ENCODE assay signal across 8 cellular contexts in genomic region chr2:231680992-231681852, GRCh38. TPM values are rescaled to one million over a fixed set of nuclear protein-coding genes. Genes with fewer than 3 reads are reported as not detected.
A peak's percentile ranks its signal among the peaks of the same experiment; 100 is the strongest.
DNase-seq lines count a peak whose midpoint lies in the region; TF ChIP-seq lines count a peak whose summit lies in the region.

No MANE protein-coding gene starts in this region.

- in situ Hi-C loops in astrocyte of the spinal cord (cut with HindIII; ENCODE audit: low sequenced_read_pairs), result no loop called here

- TF ChIP-seq POLR2A in NB4 (IDR thresholded peaks at IDR 0.05; ENCODE audit: extremely low read depth, insufficient read length) (peak; percentile 72), prostate gland (IDR thresholded peaks at IDR 0.05) (peak; percentile 50)

- no peak for TF ChIP-seq CTCF in NB4 (IDR thresholded peaks at IDR 0.05; ENCODE audit: low read depth, low read length)
- TF ChIP-seq CTCF in astrocyte of the spinal cord (IDR thresholded peaks at IDR 0.05; ENCODE audit: low read depth, low read length), result no peak
- TF ChIP-seq CTCF in prostate gland (IDR thresholded peaks at IDR 0.05), result peak in 2 of 4 experiments; percentile 3 to 6

- DNase-seq in NCI-H82 (lab: John Stamatoyannopoulos, UW) (peak; percentile 84), NCI-H82 treated with DMSO at 0.1 percent for 48 hours (lab: John Stamatoyannopoulos, UW; ENCODE audit: unreplicated experiment) (no peak), H7 (peak; percentile 100), NB4 (ENCODE audit: low read depth) (peak; percentile 88), astrocyte of the spinal cord (ENCODE audit: low read depth, low spot score) (peak; percentile 73), hippocampal formation (lab: John Stamatoyannopoulos, UW) (peak; percentile 66 to 81), prostate gland (ENCODE audit: low spot score) (peak; percentile 70)
- DNase-seq in activated CD8-positive, alpha-beta memory T cell treated with anti-CD3 and anti-CD28 coated beads, Interleukin-2, amount 50 U/mL, for 48 hours, result no peak

- H3K27ac ChIP-seq in prostate gland, result peak overlapping the region; percentile 91 to 92

- intact Hi-C loops in prostate gland (cut with DNase I), result loop anchor here (2.0 kb wide), 1 partner anchor 26 kb away; no protein-coding TSS in a partner anchor

- H3K36me3 ChIP-seq in H7 (replicated peaks; ENCODE audit: control insufficient read depth, insufficient read depth, low read length), result no peaks in the 10 kb centered on the region
- H3K36me3 ChIP-seq in prostate gland, result no peaks in the 10 kb centered on the region

- H3K27me3 ChIP-seq in H7 (ENCODE audit: control insufficient read depth, insufficient read depth, low read length), result no peaks in the 10 kb centered on the region
- H3K27me3 ChIP-seq in prostate gland (replicated peaks; ENCODE audit: insufficient read depth), result no peaks in the 10 kb centered on the region

- H3K9me3 ChIP-seq in prostate gland, result no peaks in the 10 kb centered on the region

- peak overlapping the region; percentile 60 for H3K4me3 ChIP-seq in H7 (ENCODE audit: insufficient read depth, low read depth, low read length)
- H3K4me3 ChIP-seq in NB4 (ENCODE audit: low read depth, low read length), result peak overlapping the region; percentile 40
- H3K4me3 ChIP-seq in astrocyte of the spinal cord (ENCODE audit: low read depth, low read length), result peak overlapping the region; percentile 34
- H3K4me3 ChIP-seq in prostate gland, result peak overlapping the region; percentile 43 to 50

- 9% methylated on average over 55 of the region's 79 CpGs for WGBS in prostate gland

- no peaks in the 10 kb centered on the region for H3K4me1 ChIP-seq in prostate gland (replicated peaks)

RNA-seq across cellular contexts. Expression of gene PTMA, which starts 27.1 kb away (rescaled TPM):
- 2,153 and 2,302 TPM in 2 replicates for total RNA-seq in H7 (2014; rRNA removed; shearing (Covaris generic))
- 100 to 1,000 TPM; 418 to 613 TPM for total RNA-seq in prostate gland

Comparison
In these comparisons a context has a peak if more than half of its experiments do, and no peak if none do; other contexts are left out.
1. DNase-seq: peak in NCI-H82 (single experiment), H7 (single experiment), NB4 (single experiment), astrocyte of the spinal cord (single experiment), hippocampal formation (2 of 2) and prostate gland (single experiment); none in NCI-H82 treated with DMSO at 0.1 percent for 48 hours (single experiment) and activated CD8-positive, alpha-beta memory T cell treated with anti-CD3 and anti-CD28 coated beads, Interleukin-2, amount 50 U/mL, for 48 hours (single experiment).
2. Peak in every context shown above with its lines, with median percentiles within 50 percentile points of each other: H3K4me3 ChIP-seq.